In the genomic region with DNA sequence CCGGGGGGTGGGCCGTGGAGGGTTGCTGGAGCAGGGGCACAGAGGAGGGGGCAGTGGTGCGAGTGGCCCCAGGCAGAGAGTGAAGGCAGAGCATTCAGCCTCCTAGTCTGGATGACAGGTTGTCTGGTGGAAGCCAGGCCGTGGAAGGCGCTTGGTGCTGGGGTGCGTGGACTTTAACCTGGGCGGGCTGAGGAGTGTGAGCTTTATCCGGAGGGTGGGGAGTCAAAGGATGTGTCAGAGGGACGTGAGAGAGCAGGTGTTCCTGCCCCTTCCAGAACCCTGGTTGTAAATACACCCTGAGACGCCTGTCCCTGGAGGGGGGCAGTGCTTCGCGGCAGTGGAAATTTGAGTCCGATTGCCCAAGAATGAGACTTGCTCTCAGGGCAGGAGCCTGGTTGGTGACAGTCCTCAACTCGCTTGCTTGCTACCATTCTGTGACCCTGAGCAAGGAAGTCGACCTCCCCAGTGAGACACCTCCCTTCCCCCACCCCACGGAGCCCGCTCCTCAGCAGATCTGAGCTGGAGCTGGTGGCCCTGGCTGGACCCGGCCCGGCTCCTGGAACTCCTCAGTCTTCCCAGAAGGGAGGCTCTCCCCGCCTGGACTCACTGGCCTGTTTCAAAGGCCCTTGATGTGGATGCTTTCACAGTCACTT, we compare ENCODE assay signal across 10 cellular contexts. TPM values are rescaled to one million over a fixed set of nuclear protein-coding genes. Genes with fewer than 3 reads are reported as not detected.
A peak's percentile ranks its signal among the peaks of the same experiment; 100 is the strongest.
DNase-seq lines count a peak whose midpoint lies in the region; ATAC-seq, FAIRE-seq and TF ChIP-seq lines count a peak whose summit lies in the region.
"Had no signal": no experiment of that assay in that cellular context is flagged by ENCODE, and none has a peak within 500 bp of the region (broad histone marks: within the 10 kb centered on the region; RNA-seq: fewer than 3 reads in every experiment).

No MANE protein-coding gene starts in this region.

- H3K9me3 ChIP-seq in mammary epithelial cell (replicated peaks; ENCODE audit: insufficient read depth, low read length) (no peaks in the 10 kb centered on the region), HepG2 (ENCODE audit: low read length) (no peaks in the 10 kb centered on the region), transverse colon (no peaks in the 10 kb centered on the region)

- DNase-seq in MCF 10A (ENCODE audit: unreplicated experiment) (no peak), mammary epithelial cell (no peak), HepG2 (ENCODE audit: low spot score) (peak; percentile 68), transverse colon (peak; percentile 93), GM13976 (ENCODE audit: low spot score) (no peak), pons (ENCODE audit: low spot score) (no peak)
- no peak for DNase-seq in effector CD4-positive, alpha-beta T cell
- DNase-seq: COR-L47; stimulated activated CD4-positive, alpha-beta T cell treated with anti-CD3 and anti-CD28 coated beads, Interleukin-2, amount 100 ng/mL, for 48 hours had no signal

- no TSS peak for BruUV-seq in MCF 10A (replicated peaks; lab: Mats Ljungman, UMichigan)
- no TSS peak for BruUV-seq in mammary epithelial cell (replicated peaks; lab: Mats Ljungman, UMichigan)
- no TSS peak for BruUV-seq in HepG2 (replicated peaks; lab: Mats Ljungman, UMichigan)

- H3K27me3 ChIP-seq in mammary epithelial cell (ENCODE audit: insufficient read depth, low read length) = no peaks in the 10 kb centered on the region
- H3K27me3 ChIP-seq in HepG2 (ENCODE audit: control insufficient read depth in 1 of 2, insufficient read depth in 2 of 2, low read length in 2 of 2) = no peaks in the 10 kb centered on the region; a peak in 1 of 5 replicates
- H3K27me3 ChIP-seq in transverse colon = no peaks in the 10 kb centered on the region

- in situ Hi-C loops in mammary epithelial cell (cut with MboI; ENCODE audit: low sequenced_read_pairs in 2 of 2) (no loop called here), HepG2 (cut with HindIII; ENCODE audit: extremely low pct_ligation_motif_present, low pct_unique_long_range_greater_than_20kb) (no loop called here), transverse colon (cut with MboI; ENCODE audit: low pct_ligation_motif_present in 1 of 4, low pct_unique_long_range_greater_than_20kb in 1 of 4, low sequenced_read_pairs in 3 of 4) (no loop called here), GM13976 (cut with MboI; ENCODE audit: low sequenced_read_pairs, unreplicated experiment) (no loop called here)

- peaks cover 92% of the 10 kb centered on the region for H3K79me2 ChIP-seq in mammary epithelial cell (ENCODE audit: insufficient read depth, low read length)
- peaks cover 38% of the 10 kb centered on the region for H3K79me2 ChIP-seq in HepG2 (ENCODE audit: insufficient read depth, low read length)

- CTCF ChIA-PET in MCF 10A (lab: Yijun Ruan, JAX) (no interaction called here), mammary epithelial cell (lab: Charles Lee; ENCODE audit: low non-redundant PET) (no interaction called here), HepG2 (lab: Yijun Ruan, JAX; ENCODE audit: low intra/inter-chr PET ratio, low total read pairs) (no interaction called here)

- no peaks in the 10 kb centered on the region for H3K9me3 Mint-ChIP-seq in MCF 10A (ENCODE audit: unreplicated experiment)

- FAIRE-seq in HepG2 (lab: Jason Lieb, UNC) = peak; percentile 73

- H3K27ac ChIP-seq in mammary epithelial cell (ENCODE audit: insufficient read depth, low read depth, low read length) (no peak overlapping the region), VCaP (0 out of 2 replicates have a peak overlapping the region, but pooled peaks have one; percentile 9), HepG2 (ENCODE audit: extremely low read length, insufficient read depth, low read length) (peak overlapping the region; percentile 53), transverse colon (peak overlapping the region; percentile 88 to 94 (median 90))

- peak overlapping the region; percentile 93 for H3K4me3 Mint-ChIP-seq in MCF 10A (ENCODE audit: unreplicated experiment)

- no peak overlapping the region for H3K4me2 ChIP-seq in mammary epithelial cell (ENCODE audit: insufficient read depth, low read depth, low read length)
- peak overlapping the region; percentile 95 for H3K4me2 ChIP-seq in HepG2 (ENCODE audit: low read depth, low read length)

- intact Hi-C loops in MCF 10A (cut with micrococcal nuclease) = no loop called here
- intact Hi-C loops in mammary epithelial cell (cut with micrococcal nuclease) = no loop called here
- intact Hi-C loops in HepG2 (cut with micrococcal nuclease; ENCODE audit: unreplicated experiment) = no loop called here
- intact Hi-C loops in transverse colon (cut with DNase I; ENCODE audit: low total_unique reads) = no loop called here

- no peaks in the 10 kb centered on the region for H3K36me3 ChIP-seq in mammary epithelial cell (ENCODE audit: insufficient read depth, low read length)
- peaks cover 0 to 7% of the 10 kb centered on the region in 2 experiments; a peak in 1 of 5 replicates for H3K36me3 ChIP-seq in HepG2 (replicated peaks in 1 of 2; ENCODE audit: control insufficient read depth in 1 of 2, insufficient read depth in 2 of 2, low read length in 2 of 2)
- no peaks in the 10 kb centered on the region for H3K36me3 ChIP-seq in transverse colon

- dilution Hi-C loops in mammary epithelial cell (cut with HindIII; ENCODE audit: low sequenced_read_pairs) = no loop called here

- TF ChIP-seq CTCF in MCF 10A (IDR thresholded peaks at IDR 0.05; ENCODE audit: unreplicated experiment) = no peak
- no peak for TF ChIP-seq CTCF in mammary epithelial cell (conservative IDR thresholded peaks at IDR 0.05 in 1 of 2, IDR thresholded peaks at IDR 0.05 in 1 of 2; ENCODE audit: extremely low read depth in 1 of 2, insufficient read depth in 1 of 2, low read depth in 1 of 2, low read length in 2 of 2)
- TF ChIP-seq CTCF in VCaP (conservative IDR thresholded peaks at IDR 0.05) = no peak
- TF ChIP-seq CTCF in HepG2 (CRISPR knock-in tag; IDR thresholded peaks at IDR 0.05) = peak; percentile 11; the same call in 1 of the 2 replicates
- no peak for TF ChIP-seq CTCF in transverse colon (IDR thresholded peaks at IDR 0.05)
- TF ChIP-seq CTCF in GM13976 (IDR thresholded peaks at IDR 0.05; ENCODE audit: borderline replicate concordance, control extremely low read depth, extremely low read depth, insufficient read depth, missing control alignments) = no peak

- no peaks in the 10 kb centered on the region for H3K27me3 Mint-ChIP-seq in MCF 10A (ENCODE audit: insufficient read depth, unreplicated experiment)

- H3K36me3 Mint-ChIP-seq in MCF 10A (ENCODE audit: insufficient read depth, unreplicated experiment) = peaks cover 28% of the 10 kb centered on the region

- POLR2A ChIA-PET in MCF 10A (lab: Yijun Ruan, JAX) = interaction anchor here (0.8 kb wide), 1 partner anchor 97 kb away, joined by 3 read pairs; a partner anchor contains a TSS
- POLR2A ChIA-PET in HepG2 (lab: Yijun Ruan, JAX) = interaction anchor here (0.6 to 3.4 kb wide), 11 partner anchors 15 to 466 kb away, joined by 3 to 35 read pairs (median 5); a partner anchor contains a TSS

- TF ChIP-seq RAD21 in HepG2 (CRISPR knock-in tag; IDR thresholded peaks at IDR 0.05) = no peak

- 90% methylated on average over 12 of the region's 20 CpGs for WGBS in mammary epithelial cell (ENCODE audit: low coverage, missing lambda C conversion rate)
- 0% methylated on average over 1 of the region's 20 CpGs for WGBS in HepG2 (ENCODE audit: low lambda C conversion rate)
- WGBS in transverse colon (ENCODE audit: low coverage in 1 of 2), 2 donors = 45% methylated on average over 20 of the region's 20 CpGs; no CpG with 5 or more reads in 1 of the 2 donors

- H4K20me1 ChIP-seq in mammary epithelial cell (ENCODE audit: insufficient read depth, low read length) (no peaks in the 10 kb centered on the region), HepG2 (ENCODE audit: insufficient read depth, low read length) (peaks cover 6% of the 10 kb centered on the region; the same call in 1 of the 2 replicates)

- peak in 1 of 2 experiments; percentile 88; a peak in 2 of 4 replicates for TF ChIP-seq POLR2A in HepG2 (IDR thresholded peaks at IDR 0.05; ENCODE audit: insufficient read depth in 1 of 2, low read depth in 2 of 2, low read length in 2 of 2)
- TF ChIP-seq POLR2A in transverse colon (IDR thresholded peaks at IDR 0.05) = peak; percentile 94

- no peak overlapping the region for H3K9ac ChIP-seq in mammary epithelial cell (ENCODE audit: insufficient read depth, low read length)
- peak overlapping the region; percentile 56 for H3K9ac ChIP-seq in HepG2 (ENCODE audit: insufficient read depth, low read depth, low read length)

- H2AFZ ChIP-seq in mammary epithelial cell (ENCODE audit: low read depth, low read length) (no peak overlapping the region), HepG2 (ENCODE audit: low read length) (no peak overlapping the region)

- H3K4me1 Mint-ChIP-seq in MCF 10A (ENCODE audit: insufficient read depth, unreplicated experiment) = peaks cover 25% of the 10 kb centered on the region

- H3K4me1 ChIP-seq in mammary epithelial cell (ENCODE audit: insufficient read depth, low read length) (peaks cover 13% of the 10 kb centered on the region), HepG2 (ENCODE audit: insufficient read depth, low read length) (peaks cover 65% of the 10 kb centered on the region), transverse colon (peaks cover 47 to 70% (median 65%) of the 10 kb centered on the region in 4 donors)

- peak; percentile 65 for ATAC-seq in HepG2

- TF ChIP-seq EP300 in HepG2 (IDR thresholded peaks at IDR 0.05; ENCODE audit: low read depth in 2 of 2, low read length in 2 of 2) (peak in 1 of 2 experiments; percentile 16; a peak in 1 of 4 replicates), HepG2 (CRISPR knock-in tag; IDR thresholded peaks at IDR 0.05; ENCODE audit: borderline replicate concordance) (no peak), transverse colon (IDR thresholded peaks at IDR 0.05; ENCODE audit: low read depth) (peak; percentile 46)

- peak overlapping the region; percentile 97 for H3K27ac Mint-ChIP-seq in MCF 10A (ENCODE audit: low read depth, unreplicated experiment)

- H3K4me3 ChIP-seq in mammary epithelial cell (replicated peaks in 1 of 3; ENCODE audit: insufficient read depth in 1 of 3, low read depth in 2 of 3, low read length in 3 of 3) (no peak overlapping the region), HepG2 (replicated peaks in 1 of 3; ENCODE audit: insufficient read depth in 1 of 3, low read depth in 2 of 3, low read length in 3 of 3) (peak overlapping the region; percentile 47 to 73 (median 56)), transverse colon (peak overlapping the region in 1 of 4 donors; percentile 94)

RNA-seq across cellular contexts. Expression of a gene that starts 2.3 kb away (rescaled TPM):
- total RNA-seq in MCF 10A (2022) = 70.1 and 70.9 TPM in 2 replicates
- total RNA-seq in mammary epithelial cell = 10 to 100 TPM; 21.8 to 50.7 TPM
- polyA plus RNA-seq in mammary epithelial cell = 13.5 TPM
- 3.9 TPM for polyA minus RNA-seq in mammary epithelial cell
- total RNA-seq in HepG2 (2016; rRNA removed; fragmentation: Illumina TruSeq; extraction: Trizol) = 3.4 and 15.2 TPM in 2 replicates
- 6.9 and 7.1 TPM in 2 replicates for total RNA-seq in HepG2 (2016; cell fraction: cytosol; rRNA removed; fragmentation: Illumina TruSeq; extraction: Trizol; ENCODE audit: low read depth)
- total RNA-seq in HepG2 (2016; cell fraction: insoluble cytoplasmic fraction; rRNA removed; fragmentation: Illumina TruSeq; extraction: Trizol) = 2.9 and 18.4 TPM in 2 replicates
- 7.4 and 8.6 TPM in 2 replicates for total RNA-seq in HepG2 (2016; cell fraction: membrane; rRNA removed; fragmentation: Illumina TruSeq; extraction: Trizol)
- 23.4 and 26.4 TPM in 2 replicates for total RNA-seq in HepG2 (2016; cell fraction: nucleus; rRNA removed; fragmentation: Illumina TruSeq; extraction: Trizol)
- polyA plus RNA-seq in HepG2 (2011; rRNA removed) = 14.9 and 20.5 TPM in 2 replicates
- 6.0 and 9.1 TPM in 2 replicates for polyA plus RNA-seq in HepG2 (2011; cell fraction: cytosol; rRNA removed)
- polyA plus RNA-seq in HepG2 (2011; cell fraction: nucleus; rRNA removed) = 268 and 341 TPM in 2 replicates
- polyA plus RNA-seq in HepG2 (2012) = 23.1 and 25.3 TPM in 2 replicates
- 1.2 and 1.3 TPM in 2 replicates for polyA plus RNA-seq in HepG2 (2016; cell fraction: cytosol; fragmentation: Illumina TruSeq; extraction: Trizol; ENCODE audit: low read depth)
- polyA plus RNA-seq in HepG2 (2016; cell fraction: insoluble cytoplasmic fraction; fragmentation: Illumina TruSeq; extraction: Trizol; ENCODE audit: low read depth) = 3.0 and 4.0 TPM in 2 replicates
- 2.8 and 3.3 TPM in 2 replicates for polyA plus RNA-seq in HepG2 (2016; cell fraction: membrane; fragmentation: Illumina TruSeq; extraction: Trizol; ENCODE audit: low read depth)
- 101 and 111 TPM in 2 replicates for polyA plus RNA-seq in HepG2 (2016; cell fraction: nucleus; fragmentation: Illumina TruSeq; extraction: Trizol; ENCODE audit: insufficient read depth, low read depth)
- polyA minus RNA-seq in HepG2 (2011; rRNA and poly(A)+ RNA removed; ENCODE audit: low replicate concordance) = 14.4 and 27.8 TPM in 2 replicates
- polyA minus RNA-seq in HepG2 (2011; cell fraction: cytosol; rRNA and poly(A)+ RNA removed) = 5.8 and 11.0 TPM in 2 replicates
- 17.9 and 24.7 TPM in 2 replicates for polyA minus RNA-seq in HepG2 (2011; cell fraction: nucleus; rRNA and poly(A)+ RNA removed)
- 100 to 1,000 TPM; 149 to 367 (median 242) TPM for total RNA-seq in transverse colon

RNA-seq across cellular contexts. Expression of a gene that starts 2.4 kb away (rescaled TPM):
- total RNA-seq in MCF 10A (2022) = 135 and 152 TPM in 2 replicates
- 10 to 100 TPM; 67.7 to 91.6 TPM for total RNA-seq in mammary epithelial cell
- polyA plus RNA-seq in mammary epithelial cell = 442 TPM
- polyA minus RNA-seq in mammary epithelial cell = 35.3 TPM
- 140 and 152 TPM in 2 replicates for total RNA-seq in HepG2 (2016; rRNA removed; fragmentation: Illumina TruSeq; extraction: Trizol)
- total RNA-seq in HepG2 (2016; cell fraction: cytosol; rRNA removed; fragmentation: Illumina TruSeq; extraction: Trizol; ENCODE audit: low read depth) = 44.1 and 45.1 TPM in 2 replicates
- 149 and 168 TPM in 2 replicates for total RNA-seq in HepG2 (2016; cell fraction: insoluble cytoplasmic fraction; rRNA removed; fragmentation: Illumina TruSeq; extraction: Trizol)
- total RNA-seq in HepG2 (2016; cell fraction: membrane; rRNA removed; fragmentation: Illumina TruSeq; extraction: Trizol) = 74.4 and 75.3 TPM in 2 replicates
- total RNA-seq in HepG2 (2016; cell fraction: nucleus; rRNA removed; fragmentation: Illumina TruSeq; extraction: Trizol) = 48.6 and 65.2 TPM in 2 replicates
- 197 and 205 TPM in 2 replicates for polyA plus RNA-seq in HepG2 (2011; rRNA removed)
- 474 and 745 TPM in 2 replicates for polyA plus RNA-seq in HepG2 (2011; cell fraction: cytosol; rRNA removed)
- polyA plus RNA-seq in HepG2 (2011; cell fraction: nucleus; rRNA removed) = 183 and 205 TPM in 2 replicates
- 107 and 132 TPM in 2 replicates for polyA plus RNA-seq in HepG2 (2012)
- 60.8 and 62.0 TPM in 2 replicates for polyA plus RNA-seq in HepG2 (2016; cell fraction: cytosol; fragmentation: Illumina TruSeq; extraction: Trizol; ENCODE audit: low read depth)
- polyA plus RNA-seq in HepG2 (2016; cell fraction: insoluble cytoplasmic fraction; fragmentation: Illumina TruSeq; extraction: Trizol; ENCODE audit: low read depth) = 210 and 243 TPM in 2 replicates
- 91.7 and 96.1 TPM in 2 replicates for polyA plus RNA-seq in HepG2 (2016; cell fraction: membrane; fragmentation: Illumina TruSeq; extraction: Trizol; ENCODE audit: low read depth)
- polyA plus RNA-seq in HepG2 (2016; cell fraction: nucleus; fragmentation: Illumina TruSeq; extraction: Trizol; ENCODE audit: insufficient read depth, low read depth) = 132 and 138 TPM in 2 replicates
- 42.2 and 52.7 TPM in 2 replicates for polyA minus RNA-seq in HepG2 (2011; rRNA and poly(A)+ RNA removed; ENCODE audit: low replicate concordance)
- 19.9 and 26.7 TPM in 2 replicates for polyA minus RNA-seq in HepG2 (2011; cell fraction: cytosol; rRNA and poly(A)+ RNA removed)
- 24.1 and 27.4 TPM in 2 replicates for polyA minus RNA-seq in HepG2 (2011; cell fraction: nucleus; rRNA and poly(A)+ RNA removed)
- 100 to 1,000 TPM in 3 of 4 donors, 10 to 100 TPM in 1; 62.9 to 151 (median 132) TPM for total RNA-seq in transverse colon

RNA-seq across cellular contexts. Expression of a gene that starts 22.8 kb away (rescaled TPM):
- not detected in 2 replicates for total RNA-seq in MCF 10A (2022)
- total RNA-seq in mammary epithelial cell = not detected
- not detected for polyA plus RNA-seq in mammary epithelial cell
- not detected for polyA minus RNA-seq in mammary epithelial cell
- not detected in 2 replicates for total RNA-seq in HepG2 (2016; rRNA removed; fragmentation: Illumina TruSeq; extraction: Trizol)
- not detected in 2 replicates for total RNA-seq in HepG2 (2016; cell fraction: cytosol; rRNA removed; fragmentation: Illumina TruSeq; extraction: Trizol; ENCODE audit: low read depth)
- not detected in 2 replicates for total RNA-seq in HepG2 (2016; cell fraction: insoluble cytoplasmic fraction; rRNA removed; fragmentation: Illumina TruSeq; extraction: Trizol)
- not detected in 2 replicates for total RNA-seq in HepG2 (2016; cell fraction: membrane; rRNA removed; fragmentation: Illumina TruSeq; extraction: Trizol)
- total RNA-seq in HepG2 (2016; cell fraction: nucleus; rRNA removed; fragmentation: Illumina TruSeq; extraction: Trizol) = not detected in 2 replicates
- polyA plus RNA-seq in HepG2 (2011; rRNA removed) = not detected in 2 replicates
- not detected in 2 replicates for polyA plus RNA-seq in HepG2 (2011; cell fraction: cytosol; rRNA removed)
- not detected in 2 replicates for polyA plus RNA-seq in HepG2 (2011; cell fraction: nucleus; rRNA removed)
- polyA plus RNA-seq in HepG2 (2012) = not detected in 2 replicates
- polyA plus RNA-seq in HepG2 (2016; cell fraction: cytosol; fragmentation: Illumina TruSeq; extraction: Trizol; ENCODE audit: low read depth) = not detected in 2 replicates
- not detected in 2 replicates for polyA plus RNA-seq in HepG2 (2016; cell fraction: insoluble cytoplasmic fraction; fragmentation: Illumina TruSeq; extraction: Trizol; ENCODE audit: low read depth)
- polyA plus RNA-seq in HepG2 (2016; cell fraction: membrane; fragmentation: Illumina TruSeq; extraction: Trizol; ENCODE audit: low read depth) = not detected in 2 replicates
- polyA plus RNA-seq in HepG2 (2016; cell fraction: nucleus; fragmentation: Illumina TruSeq; extraction: Trizol; ENCODE audit: insufficient read depth, low read depth) = not detected in 2 replicates
- polyA minus RNA-seq in HepG2 (2011; rRNA and poly(A)+ RNA removed; ENCODE audit: low replicate concordance) = not detected in 2 replicates
- polyA minus RNA-seq in HepG2 (2011; cell fraction: cytosol; rRNA and poly(A)+ RNA removed) = not detected in 2 replicates
- not detected in 2 replicates for polyA minus RNA-seq in HepG2 (2011; cell fraction: nucleus; rRNA and poly(A)+ RNA removed)
- 1 to 10 TPM in 1 of 4 donors, under 1 TPM in 2, not detected in 1; 0.27 to 1.5 (median 0.64) TPM for total RNA-seq in transverse colon

RNA-seq across cellular contexts. Expression of a gene that starts 29.3 kb away (rescaled TPM):
- total RNA-seq in MCF 10A (2022) = not detected in 2 replicates
- total RNA-seq in mammary epithelial cell = not detected
- not detected for polyA plus RNA-seq in mammary epithelial cell
- not detected for polyA minus RNA-seq in mammary epithelial cell
- 1.4 and 2.5 TPM in 2 replicates for total RNA-seq in HepG2 (2016; rRNA removed; fragmentation: Illumina TruSeq; extraction: Trizol)
- 0.62 and 1.7 TPM in 2 replicates for total RNA-seq in HepG2 (2016; cell fraction: cytosol; rRNA removed; fragmentation: Illumina TruSeq; extraction: Trizol; ENCODE audit: low read depth)
- 1.4 and 2.0 TPM in 2 replicates for total RNA-seq in HepG2 (2016; cell fraction: insoluble cytoplasmic fraction; rRNA removed; fragmentation: Illumina TruSeq; extraction: Trizol)
- total RNA-seq in HepG2 (2016; cell fraction: membrane; rRNA removed; fragmentation: Illumina TruSeq; extraction: Trizol) = 0.99 and 1.0 TPM in 2 replicates
- 0.81 and 3.7 TPM in 2 replicates for total RNA-seq in HepG2 (2016; cell fraction: nucleus; rRNA removed; fragmentation: Illumina TruSeq; extraction: Trizol)
- polyA plus RNA-seq in HepG2 (2011; rRNA removed) = 5.2 and 11.1 TPM in 2 replicates
- polyA plus RNA-seq in HepG2 (2011; cell fraction: cytosol; rRNA removed) = 2.1 and 2.3 TPM in 2 replicates
- polyA plus RNA-seq in HepG2 (2011; cell fraction: nucleus; rRNA removed) = 54.9 and 71.6 TPM in 2 replicates
- polyA plus RNA-seq in HepG2 (2012) = 5.1 and 14.1 TPM in 2 replicates
- 0.45 and 0.55 TPM in 2 replicates for polyA plus RNA-seq in HepG2 (2016; cell fraction: cytosol; fragmentation: Illumina TruSeq; extraction: Trizol; ENCODE audit: low read depth)
- polyA plus RNA-seq in HepG2 (2016; cell fraction: insoluble cytoplasmic fraction; fragmentation: Illumina TruSeq; extraction: Trizol; ENCODE audit: low read depth) = 1.1 and 1.2 TPM in 2 replicates
- polyA plus RNA-seq in HepG2 (2016; cell fraction: membrane; fragmentation: Illumina TruSeq; extraction: Trizol; ENCODE audit: low read depth) = 0.57 and 0.72 TPM in 2 replicates
- polyA plus RNA-seq in HepG2 (2016; cell fraction: nucleus; fragmentation: Illumina TruSeq; extraction: Trizol; ENCODE audit: insufficient read depth, low read depth) = 3.4 and 5.2 TPM in 2 replicates
- 4.8 TPM in 1 of 2 replicates, not detected in the other for polyA minus RNA-seq in HepG2 (2011; rRNA and poly(A)+ RNA removed; ENCODE audit: low replicate concordance)
- polyA minus RNA-seq in HepG2 (2011; cell fraction: cytosol; rRNA and poly(A)+ RNA removed) = 1.7 and 2.6 TPM in 2 replicates
- polyA minus RNA-seq in HepG2 (2011; cell fraction: nucleus; rRNA and poly(A)+ RNA removed) = 10.8 and 12.4 TPM in 2 replicates
- under 1 TPM in 1 of 4 donors, not detected in 3; 0.27 TPM for total RNA-seq in transverse colon

RNA-seq across cellular contexts. Expression of a gene that starts 48.8 kb away (rescaled TPM):
- not detected in 2 replicates for total RNA-seq in MCF 10A (2022)
- total RNA-seq in mammary epithelial cell = not detected
- polyA plus RNA-seq in mammary epithelial cell = not detected
- not detected for polyA minus RNA-seq in mammary epithelial cell
- total RNA-seq in HepG2 (2016; rRNA removed; fragmentation: Illumina TruSeq; extraction: Trizol) = not detected in 2 replicates
- total RNA-seq in HepG2 (2016; cell fraction: cytosol; rRNA removed; fragmentation: Illumina TruSeq; extraction: Trizol; ENCODE audit: low read depth) = not detected in 2 replicates
- total RNA-seq in HepG2 (2016; cell fraction: insoluble cytoplasmic fraction; rRNA removed; fragmentation: Illumina TruSeq; extraction: Trizol) = not detected in 2 replicates
- total RNA-seq in HepG2 (2016; cell fraction: membrane; rRNA removed; fragmentation: Illumina TruSeq; extraction: Trizol) = not detected in 2 replicates
- not detected in 2 replicates for total RNA-seq in HepG2 (2016; cell fraction: nucleus; rRNA removed; fragmentation: Illumina TruSeq; extraction: Trizol)
- polyA plus RNA-seq in HepG2 (2011; rRNA removed) = not detected in 2 replicates
- polyA plus RNA-seq in HepG2 (2011; cell fraction: cytosol; rRNA removed) = not detected in 2 replicates
- polyA plus RNA-seq in HepG2 (2011; cell fraction: nucleus; rRNA removed) = not detected in 2 replicates
- not detected in 2 replicates for polyA plus RNA-seq in HepG2 (2012)
- polyA plus RNA-seq in HepG2 (2016; cell fraction: cytosol; fragmentation: Illumina TruSeq; extraction: Trizol; ENCODE audit: low read depth) = not detected in 2 replicates
- polyA plus RNA-seq in HepG2 (2016; cell fraction: insoluble cytoplasmic fraction; fragmentation: Illumina TruSeq; extraction: Trizol; ENCODE audit: low read depth) = not detected in 2 replicates
- not detected in 2 replicates for polyA plus RNA-seq in HepG2 (2016; cell fraction: membrane; fragmentation: Illumina TruSeq; extraction: Trizol; ENCODE audit: low read depth)
- polyA plus RNA-seq in HepG2 (2016; cell fraction: nucleus; fragmentation: Illumina TruSeq; extraction: Trizol; ENCODE audit: insufficient read depth, low read depth) = not detected in 2 replicates
- polyA minus RNA-seq in HepG2 (2011; rRNA and poly(A)+ RNA removed; ENCODE audit: low replicate concordance) = not detected in 2 replicates
- not detected in 2 replicates for polyA minus RNA-seq in HepG2 (2011; cell fraction: cytosol; rRNA and poly(A)+ RNA removed)
- not detected in 2 replicates for polyA minus RNA-seq in HepG2 (2011; cell fraction: nucleus; rRNA and poly(A)+ RNA removed)
- total RNA-seq in transverse colon = 1 to 10 TPM in 2 of 4 donors, under 1 TPM in 1, not detected in 1; 0.27 to 1.1 (median 1.1) TPM

Comparison
In these comparisons a context has a peak if more than half of its experiments do, and no peak if none do; other contexts are left out.
1. DNase-seq: peak in HepG2 (single experiment) and transverse colon (single experiment); none in MCF 10A (single experiment), mammary epithelial cell (single experiment), effector CD4-positive, alpha-beta T cell (single experiment), GM13976 (single experiment) and pons (single experiment).
2. H3K4me3 ChIP-seq: peak in HepG2 (3 of 3); none in mammary epithelial cell (0 of 3).